Comparison of ENCODE assay signal across 23 cellular contexts in the genomic region with DNA sequence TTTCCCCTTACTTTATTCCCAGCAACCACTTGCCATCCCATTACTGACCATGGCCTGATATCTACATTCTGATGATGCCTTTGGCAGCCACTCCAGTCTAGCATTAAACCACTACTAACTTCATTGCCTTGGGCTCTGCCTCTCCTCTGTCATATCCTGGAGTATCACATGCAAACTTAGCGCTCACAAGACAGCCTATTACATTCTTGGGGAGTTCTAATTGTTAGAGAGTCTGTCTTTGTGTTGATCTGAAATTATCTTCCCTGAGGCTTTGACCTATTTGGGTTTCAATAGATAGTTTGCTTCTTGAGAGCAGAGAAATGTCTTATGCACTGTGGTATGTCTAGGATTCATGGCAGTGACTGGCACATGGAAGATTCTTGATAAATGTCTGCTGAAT.
"Had no signal": no experiment of that assay in that cellular context is flagged by ENCODE, and none has a peak within 500 bp of the region (broad histone marks: within the 10 kb centered on the region; RNA-seq: fewer than 3 reads in every experiment).

No MANE protein-coding gene starts in this region.

- H3K27ac ChIP-seq: coronary artery, esophagus muscularis mucosa, foreskin keratinocyte, gastrocnemius medialis, heart right ventricle, left lung, lower lobe of right lung had no signal

- H3K36me3 ChIP-seq: esophagus muscularis mucosa, gastrocnemius medialis, heart right ventricle, left lung, lower lobe of right lung had no signal

- H3K27me3 ChIP-seq: dorsolateral prefrontal cortex, esophagus muscularis mucosa, foreskin keratinocyte, gastrocnemius medialis, heart right ventricle, left lung had no signal

- H3K9me3 ChIP-seq: esophagus muscularis mucosa, gastrocnemius medialis, left lung, lower lobe of right lung, mucosa of descending colon had no signal

- H3K4me3 ChIP-seq: coronary artery, dorsolateral prefrontal cortex, esophagus muscularis mucosa, gastrocnemius medialis, heart right ventricle, left lung, lower lobe of right lung, mucosa of descending colon had no signal

- H3K4me1 ChIP-seq: esophagus muscularis mucosa, foreskin keratinocyte, gastrocnemius medialis, heart right ventricle, left lung, lower lobe of right lung had no signal

- FAIRE-seq: endothelial cell of umbilical vein, islet of Langerhans, keratinocyte had no signal

- DNase-seq: dermis blood vessel endothelial cell; dorsolateral prefrontal cortex; effector CD4-positive, alpha-beta T cell; effector memory CD4-positive, alpha-beta T cell; foreskin keratinocyte; gastrocnemius medialis; glutamatergic neuron; head of caudate nucleus; heart right ventricle; hippocampal formation; left cardiac atrium; left lung; left ventricle myocardium superior; lower lobe of right lung; mesenchymal stem cell; mucosa of descending colon; naive B cell; naive thymus-derived CD8-positive, alpha-beta T cell had no signal
